18 cellular contexts compared by ENCODE assay signal in genomic region chr19:14619404-14619803, GRCh38. TPM values are rescaled to one million over a fixed set of nuclear protein-coding genes. Genes with fewer than 3 reads are reported as not detected.
DNase-seq lines count a peak whose midpoint lies in the region; TF ChIP-seq lines count a peak whose summit lies in the region.
"Had no signal": no experiment of that assay in that cellular context is flagged by ENCODE, and none has a peak within 500 bp of the region (broad histone marks: within the 10 kb centered on the region; RNA-seq: fewer than 3 reads in every experiment).

No MANE protein-coding gene starts in this region.

- no peak overlapping the region for H3K9ac ChIP-seq in endodermal cell (ENCODE audit: extremely low read depth, low read length, poor library complexity, severe bottlenecking)
- H3K9ac ChIP-seq: BLaER1 treated with 17β-estradiol and CSF1 and Interleukin-3, amounts not matched to agents 10 nM and 100 nM had no signal

- H3K4me3 ChIP-seq in HEK293 (ENCODE audit: low read depth, low read length) (no peak overlapping the region), endodermal cell (ENCODE audit: low read length) (peak overlapping the region; percentile 1)
- H3K4me3 ChIP-seq: BLaER1 treated with 17β-estradiol and CSF1 and Interleukin-3, amounts not matched to agents 10 nM and 100 nM had no signal

- no peak overlapping the region for H3K4me3 Mint-ChIP-seq in endodermal cell
- H3K4me3 Mint-ChIP-seq: CD4-positive, alpha-beta T cell; CD8-positive, alpha-beta T cell had no signal

- no peaks in the 10 kb centered on the region for H3K4me1 ChIP-seq in HEK293 (ENCODE audit: control insufficient read depth, insufficient read depth, low read length)
- H3K4me1 ChIP-seq in endodermal cell (ENCODE audit: control insufficient read depth, insufficient read depth, low read length) = no peaks in the 10 kb centered on the region
- H3K4me1 ChIP-seq: Caco-2 had no signal

- CTCF ChIA-PET in HEK293 (lab: Yijun Ruan, JAX) = interaction anchor here (0.6 to 1.0 kb wide), 2 partner anchors 45 to 62 kb away, joined by 3 read pairs; no protein-coding TSS in a partner anchor

- TF ChIP-seq CTCF in HEK293 (tag by site-specific recombination; IDR thresholded peaks at IDR 0.05) (no peak), endodermal cell (conservative IDR thresholded peaks at IDR 0.05) (no peak)

- H3K36me3 Mint-ChIP-seq in endodermal cell (ENCODE audit: low read depth) = no peaks in the 10 kb centered on the region
- H3K36me3 Mint-ChIP-seq: CD8-positive, alpha-beta T cell had no signal

- no peaks in the 10 kb centered on the region for H3K36me3 ChIP-seq in HEK293 (ENCODE audit: control insufficient read depth in 2 of 2, insufficient read depth in 1 of 2, low read length in 2 of 2)
- H3K36me3 ChIP-seq in endodermal cell (ENCODE audit: control insufficient read depth, insufficient read depth, low read length) = no peaks in the 10 kb centered on the region

- no peaks in the 10 kb centered on the region for H3K27me3 ChIP-seq in endodermal cell (ENCODE audit: control insufficient read depth, insufficient read depth, low read length, poor library complexity, severe bottlenecking)
- H3K27me3 ChIP-seq: BLaER1 treated with 17β-estradiol and CSF1 and Interleukin-3, amounts not matched to agents 10 nM and 100 nM had no signal

- no peaks in the 10 kb centered on the region for H3K4me1 Mint-ChIP-seq in endodermal cell

- peaks cover 2% of the 10 kb centered on the region for H3K27me3 Mint-ChIP-seq in endodermal cell (ENCODE audit: insufficient read depth)

- no peak overlapping the region for H3K27ac Mint-ChIP-seq in endodermal cell
- H3K27ac Mint-ChIP-seq: CD4-positive, alpha-beta T cell; CD8-positive, alpha-beta T cell had no signal

- H3K9me3 Mint-ChIP-seq in endodermal cell = peaks cover 68% of the 10 kb centered on the region

- POLR2A ChIA-PET in HEK293 (lab: Yijun Ruan, JAX) = no interaction called here

- no peak for DNase-seq in endodermal cell
- DNase-seq in hepatic stellate cell (ENCODE audit: low spot score) = no peak
- no peak for DNase-seq in HuH-7 (ENCODE audit: low spot score)
- no peak for DNase-seq in NCI-H748 (lab: John Stamatoyannopoulos, UW; ENCODE audit: unreplicated experiment)
- DNase-seq: 8988T; ACHN; Caco-2; Calu3; CD4-positive, alpha-beta T cell; CD8-positive, alpha-beta T cell; DMS79 treated with DMSO at 0.1 percent for 48 hours; GF-D8 had no signal

- no peaks in the 10 kb centered on the region for H3K9me3 ChIP-seq in HEK293 (ENCODE audit: control insufficient read depth, insufficient read depth, low read depth, low read length)
- peaks cover 24% of the 10 kb centered on the region for H3K9me3 ChIP-seq in endodermal cell (ENCODE audit: control insufficient read depth, low read length)

- H3K27ac ChIP-seq in HEK293 (ENCODE audit: extremely low read depth, low read depth, low read length) (no peak overlapping the region), endodermal cell (ENCODE audit: low read depth, low read length) (no peak overlapping the region)
- H3K27ac ChIP-seq: BLaER1 treated with 17β-estradiol and CSF1 and Interleukin-3, amounts not matched to agents 10 nM and 100 nM; C4-2B had no signal

TF ChIP-seq in HEK293, 187 proteins besides CTCF, POLR2A, EP300 and RAD21:
- peak; percentile 54 for TF ChIP-seq SETDB1 (IDR thresholded peaks at IDR 0.05; ENCODE audit: insufficient read length, low read length)
- TF ChIP-seq KLF17 (tag by site-specific recombination; IDR thresholded peaks at IDR 0.05) = no peak

RNA-seq across cellular contexts. Expression of gene CLEC17A, which starts 36.5 kb away (rescaled TPM):
- total RNA-seq in endodermal cell = not detected
- polyA plus RNA-seq in endodermal cell (2013, experiment 1 of 2) = not detected
- not detected for polyA plus RNA-seq in endodermal cell (2013, experiment 2 of 2)
- total RNA-seq: A673; Caco-2; Calu3; CD4-positive, alpha-beta T cell had no signal
- polyA plus RNA-seq: AG04450, BJ had no signal

RNA-seq across cellular contexts. Expression of gene NDUFB7, which starts 47.5 kb away (rescaled TPM):
- total RNA-seq in endodermal cell = 100 to 1,000 TPM; 127 to 141 TPM
- 135 TPM for polyA plus RNA-seq in endodermal cell (2013, experiment 1 of 2)
- 123 TPM for polyA plus RNA-seq in endodermal cell (2013, experiment 2 of 2)

RNA-seq across cellular contexts. Expression of gene ADGRE3, which starts 55.2 kb away (rescaled TPM):
- not detected for total RNA-seq in endodermal cell
- not detected for polyA plus RNA-seq in endodermal cell (2013, experiment 1 of 2)
- polyA plus RNA-seq in endodermal cell (2013, experiment 2 of 2) = not detected
- total RNA-seq: A673; Caco-2; Calu3; CD4-positive, alpha-beta T cell; CD8-positive, alpha-beta T cell had no signal
- polyA plus RNA-seq: AG04450, BJ had no signal
